Comparison of ENCODE assay signal across 8 cellular contexts in genomic region chr14:51093371-51094281, GRCh38. TPM values are rescaled to one million over a fixed set of nuclear protein-coding genes. Genes with fewer than 3 reads are reported as not detected.
DNase-seq lines count a peak whose midpoint lies in the region; ATAC-seq and TF ChIP-seq lines count a peak whose summit lies in the region.

No MANE protein-coding gene starts in this region.

- no peaks in the 10 kb centered on the region for H3K9me3 ChIP-seq in MG63
- no peaks in the 10 kb centered on the region for H3K9me3 ChIP-seq in body of pancreas

- H3K4me1 ChIP-seq in body of pancreas: peaks cover 21% of the 10 kb centered on the region

- TF ChIP-seq CTCF in body of pancreas (IDR thresholded peaks at IDR 0.05): peak in 2 of 7 experiments; percentile 5 to 19

- 9 to 42% methylated on average over 12 to 67 of the region's 68 CpGs for WGBS in body of pancreas, 2 donors

- H3K4me3 ChIP-seq in MG63 (no peak overlapping the region), body of pancreas (no peak overlapping the region)

- TF ChIP-seq POLR2A in body of pancreas (IDR thresholded peaks at IDR 0.05): no peak

- DNase-seq in COR-L47 (lab: John Stamatoyannopoulos, UW) (peak; percentile 88), MG63 (peak; percentile 3), SHP77 treated with DMSO at 0.1 percent for 48 hours (lab: John Stamatoyannopoulos, UW) (peak; percentile 50), body of pancreas (peak; percentile 18 to 52 (median 42)), HT-29 (ENCODE audit: low spot score) (no peak)
- peak; percentile 27 to 50 for DNase-seq in stimulated activated CD4-positive, alpha-beta T cell treated with anti-CD3 and anti-CD28 coated beads, Interleukin-2, amount 100 ng/mL, for 48 hours

- H3K36me3 ChIP-seq in MG63: no peaks in the 10 kb centered on the region
- no peaks in the 10 kb centered on the region for H3K36me3 ChIP-seq in body of pancreas (replicated peaks in 1 of 2; ENCODE audit: insufficient read depth in 1 of 2, low read depth in 2 of 2)

- intact Hi-C loops in body of pancreas (cut with DNase I): no loop called here

- peaks cover 4% of the 10 kb centered on the region; the same call in 1 of the 2 replicates for H3K27me3 ChIP-seq in MG63
- H3K27me3 ChIP-seq in body of pancreas: peaks cover 0 to 13% of the 10 kb centered on the region in 2 donors
- H3K27me3 ChIP-seq in layer of hippocampus (ENCODE audit: control insufficient read depth, insufficient read depth, low read length): peaks cover 6% of the 10 kb centered on the region

- no peak for ATAC-seq in body of pancreas
- ATAC-seq in GM19455 (IDR thresholded peaks at IDR 0.05; ENCODE audit: unreplicated experiment): no peak

- H3K27ac ChIP-seq in body of pancreas: no peak overlapping the region
- peak overlapping the region; percentile 82 for H3K27ac ChIP-seq in layer of hippocampus (ENCODE audit: low read depth, low read length)

RNA-seq across cellular contexts. Expression of gene TRIM9, which starts 1.3 kb away (rescaled TPM):
- total RNA-seq in MG63 (2014; rRNA removed; shearing (Covaris generic); ENCODE audit: low replicate concordance): 0.33 and 0.79 TPM in 2 replicates
- total RNA-seq in body of pancreas: 1 to 10 TPM in 1 of 2 donors, under 1 TPM in 1; 0.78 to 9.2 TPM
- not detected in 2 replicates for total RNA-seq in HT-29 (2014; rRNA removed; shearing (Covaris generic))
